Comparison of ENCODE assay signal across 39 cellular contexts in genomic region chrY:19484997-19485396, GRCh38.
"Had no signal": no experiment of that assay in that cellular context is flagged by ENCODE, and none has a peak within 500 bp of the region (broad histone marks: within the 10 kb centered on the region; RNA-seq: fewer than 3 reads in every experiment).

No MANE protein-coding gene starts in this region.

- H3K27me3 ChIP-seq: adrenal gland, ascending aorta, body of pancreas, brain microvascular endothelial cell, breast epithelium, cardiac muscle cell had no signal

- H3K36me3 Mint-ChIP-seq: brain had no signal

- H3K4me3 Mint-ChIP-seq: activated naive CD4-positive, alpha-beta T cell treated with anti-CD3 and anti-CD28 coated beads for 36 hours; activated naive CD4-positive, alpha-beta T cell treated with anti-CD3 and anti-CD28 coated beads, Interleukin-2, amount 10 ng/mL, durations not matched to agents 7 days and 5 days; activated naive CD4-positive, alpha-beta T cell treated with anti-CD3 and anti-CD28 coated beads, Interleukin-2, amount 50 U/mL, for 24 hours; activated naive CD8-positive, alpha-beta T cell; activated naive CD8-positive, alpha-beta T cell treated with anti-CD3 and anti-CD28 coated beads for 36 hours; activated naive CD8-positive, alpha-beta T cell treated with anti-CD3 and anti-CD28 coated beads, Interleukin-2, amount 10 ng/mL, durations not matched to agents 7 days and 5 days; activated naive CD8-positive, alpha-beta T cell treated with anti-CD3 and anti-CD28 coated beads, Interleukin-2, amount 50 U/mL, for 24 hours; activated T-cell treated with anti-CD3 and anti-CD28 coated beads, Interleukin-2, amount 50 U/mL, for 24 hours; activated T-cell treated with anti-CD3 and anti-CD28 coated beads, Interleukin-2, amount 50 U/mL, for 4 hours; activated T-helper 1 cell treated with anti-CD3 and anti-CD28 coated beads, Interleukin-12 subunit alpha, Interleukin-12 subunit beta, Interleukin-2, Interleukin-4 antibody, amounts not matched to agents 30 ng/mL and 10 ng/mL and 1 ng/mL, durations not matched to agents 14 hours and 24 hours and 36 hours; activated T-helper 17 cell treated with anti-CD3 and anti-CD28 coated beads, Interleukin-2, amount 50 U/mL, for 72 hours; brain; central memory CD8-positive, alpha-beta T cell had no signal

- H3K27me3 Mint-ChIP-seq: activated naive CD4-positive, alpha-beta T cell treated with anti-CD3 and anti-CD28 coated beads, Interleukin-2, amount 10 ng/mL, durations not matched to agents 7 days and 5 days; activated naive CD4-positive, alpha-beta T cell treated with anti-CD3 and anti-CD28 coated beads, Interleukin-2, amount 50 U/mL, for 24 hours; activated naive CD8-positive, alpha-beta T cell; activated naive CD8-positive, alpha-beta T cell treated with anti-CD3 and anti-CD28 coated beads for 36 hours; activated naive CD8-positive, alpha-beta T cell treated with anti-CD3 and anti-CD28 coated beads, Interleukin-2, amount 10 ng/mL, durations not matched to agents 7 days and 5 days; activated naive CD8-positive, alpha-beta T cell treated with anti-CD3 and anti-CD28 coated beads, Interleukin-2, amount 50 U/mL, for 24 hours; activated T-cell treated with anti-CD3 and anti-CD28 coated beads, Interleukin-2, amount 50 U/mL, for 24 hours; activated T-helper 17 cell treated with anti-CD3 and anti-CD28 coated beads, Interleukin-2, amount 50 U/mL, for 72 hours; brain; central memory CD8-positive, alpha-beta T cell had no signal

- H3K4me3 ChIP-seq: adrenal gland, ascending aorta, body of pancreas, breast epithelium, cardiac muscle cell had no signal

- H3K4me1 ChIP-seq: adrenal gland, ascending aorta, body of pancreas, breast epithelium had no signal

- ATAC-seq: activated naive CD4-positive, alpha-beta T cell treated with anti-CD3 and anti-CD28 coated beads, Interleukin-2, amount 50 U/mL, for 72 hours; activated naive CD8-positive, alpha-beta T cell treated with anti-CD3 and anti-CD28 coated beads, Interleukin-2, amount 50 U/mL, for 24 hours; activated T-cell treated with anti-CD3 and anti-CD28 coated beads, Interleukin-2, amount 50 U/mL, for 4 hours; activated T-helper 17 cell treated with anti-CD3 and anti-CD28 coated beads, Interleukin-2, amount 50 U/mL, for 72 hours; body of pancreas had no signal

- H3K27ac Mint-ChIP-seq: activated naive CD4-positive, alpha-beta T cell treated with anti-CD3 and anti-CD28 coated beads for 36 hours; activated naive CD4-positive, alpha-beta T cell treated with anti-CD3 and anti-CD28 coated beads, Interleukin-2, amount 10 ng/mL, durations not matched to agents 7 days and 5 days; activated naive CD4-positive, alpha-beta T cell treated with anti-CD3 and anti-CD28 coated beads, Interleukin-2, amount 50 U/mL, for 24 hours; activated naive CD4-positive, alpha-beta T cell treated with anti-CD3 and anti-CD28 coated beads, Interleukin-2, amount 50 U/mL, for 72 hours; activated naive CD8-positive, alpha-beta T cell; activated naive CD8-positive, alpha-beta T cell treated with anti-CD3 and anti-CD28 coated beads for 36 hours; activated naive CD8-positive, alpha-beta T cell treated with anti-CD3 and anti-CD28 coated beads, Interleukin-2, amount 10 ng/mL, durations not matched to agents 7 days and 5 days; activated naive CD8-positive, alpha-beta T cell treated with anti-CD3 and anti-CD28 coated beads, Interleukin-2, amount 50 U/mL, for 24 hours; activated T-cell treated with anti-CD3 and anti-CD28 coated beads, Interleukin-2, amount 50 U/mL, for 24 hours; activated T-helper 1 cell treated with anti-CD3 and anti-CD28 coated beads, Interleukin-12 subunit alpha, Interleukin-12 subunit beta, Interleukin-2, Interleukin-4 antibody, amounts not matched to agents 30 ng/mL and 10 ng/mL and 1 ng/mL, durations not matched to agents 14 hours and 24 hours and 36 hours; activated T-helper 17 cell treated with anti-CD3 and anti-CD28 coated beads, Interleukin-2, amount 50 U/mL, for 72 hours; activated T-helper 2 cell treated with anti-CD3 and anti-CD28 coated beads, Interferon-gamma antibody, Interleukin-2, Interleukin-4, amounts not matched to agents 10 μg/mL and 5 μg/mL and 100 μg/mL, durations not matched to agents 14 hours and 24 hours and 36 hours; brain had no signal

- H3K4me1 Mint-ChIP-seq: activated T-helper 17 cell treated with anti-CD3 and anti-CD28 coated beads, Interleukin-2, amount 50 U/mL, for 72 hours; brain had no signal

- H3K9me3 Mint-ChIP-seq: activated naive CD4-positive, alpha-beta T cell treated with anti-CD3 and anti-CD28 coated beads, Interleukin-2, amount 50 U/mL, for 24 hours; activated T-cell treated with anti-CD3 and anti-CD28 coated beads, Interleukin-2, amount 50 U/mL, for 24 hours had no signal

- FAIRE-seq: astrocyte, bronchial epithelial cell had no signal

- DNase-seq: activated effector memory CD4-positive, alpha-beta T cell treated with anti-CD3 and anti-CD28 coated beads, Interleukin-2, amount 50 U/mL, for 16 hours; activated effector memory CD4-positive, alpha-beta T cell treated with Interleukin-2 at 50 U/mL for 16 hours; activated gamma-delta T cell; activated gamma-delta T cell treated with Interleukin-2 at 50 U/mL for 16 hours; activated naive CD4-positive, alpha-beta T cell; activated naive CD4-positive, alpha-beta T cell treated with anti-CD3 and anti-CD28 coated beads for 36 hours; activated naive CD4-positive, alpha-beta T cell treated with anti-CD3 and anti-CD28 coated beads, Interleukin-2, amount 10 ng/mL, durations not matched to agents 7 days and 5 days; activated naive CD4-positive, alpha-beta T cell treated with anti-CD3 and anti-CD28 coated beads, Interleukin-2, amount 50 U/mL, for 16 hours; activated naive CD4-positive, alpha-beta T cell treated with Interleukin-2 at 50 U/mL for 16 hours; activated naive CD8-positive, alpha-beta T cell treated with anti-CD3 and anti-CD28 coated beads for 36 hours; activated naive CD8-positive, alpha-beta T cell treated with anti-CD3 and anti-CD28 coated beads, Interleukin-2, amount 10 ng/mL, durations not matched to agents 7 days and 5 days; activated naive CD8-positive, alpha-beta T cell treated with anti-CD3 and anti-CD28 coated beads, Interleukin-2, amount 50 U/mL, for 24 hours; activated T-cell treated with anti-CD3 and anti-CD28 coated beads, Interleukin-2, amount 50 U/mL, for 1 hour; activated T-cell treated with anti-CD3 and anti-CD28 coated beads, Interleukin-2, amount 50 U/mL, for 24 hours; activated T-cell treated with anti-CD3 and anti-CD28 coated beads, Interleukin-2, amount 50 U/mL, for 4 hours; activated T-cell treated with anti-CD3 and anti-CD28 coated beads, Interleukin-2, amount 50 U/mL, for 48 hours; adrenal gland; amniotic stem cell; amygdala; anterior cingulate cortex; aorta; body of pancreas; brain microvascular endothelial cell; caudate nucleus; central memory CD4-positive, alpha-beta T cell; cerebellar nuclear complex had no signal

- H3K27ac ChIP-seq: adrenal gland, ascending aorta, body of pancreas, brain microvascular endothelial cell, breast epithelium, cardiac muscle cell had no signal

- H3K36me3 ChIP-seq: adrenal gland, ascending aorta, brain microvascular endothelial cell, breast epithelium, cardiac muscle cell had no signal

- H3K9me3 ChIP-seq: adrenal gland, ascending aorta, body of pancreas, breast epithelium had no signal
